In the genomic region with DNA sequence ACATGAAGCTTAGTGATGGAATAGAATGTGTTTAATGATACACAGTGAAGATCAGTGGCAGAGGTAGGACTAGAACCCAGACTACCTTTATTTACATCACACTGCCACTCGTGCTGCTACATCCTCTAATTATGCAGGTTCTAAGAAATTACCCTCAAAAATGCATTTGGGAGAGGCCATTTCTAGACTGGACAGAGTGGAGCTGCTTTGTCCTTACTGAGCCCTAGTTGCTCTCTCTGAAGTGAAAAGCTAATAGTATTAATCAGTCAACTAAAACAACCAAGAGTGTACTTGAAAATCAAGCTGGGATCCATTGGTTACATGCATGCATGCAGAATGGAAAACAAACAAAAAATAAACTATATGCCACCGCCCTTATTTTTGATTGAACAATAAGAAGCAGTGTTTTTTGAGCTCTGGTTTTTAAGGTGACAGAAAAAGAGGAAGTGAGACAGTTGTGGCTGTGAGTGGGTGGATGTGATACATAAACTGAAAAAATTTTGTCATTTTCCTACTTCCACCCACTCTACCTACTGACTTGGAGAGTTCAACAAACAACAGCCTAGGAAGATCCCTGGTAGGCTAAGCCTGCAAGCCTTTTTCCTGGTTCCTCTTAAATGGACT, we compare ENCODE assay signal across 11 cellular contexts. TPM values are rescaled to one million over a fixed set of nuclear protein-coding genes. Genes with fewer than 3 reads are reported as not detected.
DNase-seq lines count a peak whose midpoint lies in the region; ATAC-seq, FAIRE-seq and TF ChIP-seq lines count a peak whose summit lies in the region.
"Had no signal": no experiment of that assay in that cellular context is flagged by ENCODE, and none has a peak within 500 bp of the region (broad histone marks: within the 10 kb centered on the region; RNA-seq: fewer than 3 reads in every experiment).

No MANE protein-coding gene starts in this region.

- no peak overlapping the region for H3K27ac ChIP-seq in CD4-positive, CD25-positive, alpha-beta regulatory T cell (ENCODE audit: insufficient read depth, low read length, poor library complexity, severe bottlenecking)
- H3K27ac ChIP-seq in prostate gland: no peak overlapping the region
- H3K27ac ChIP-seq: upper lobe of left lung had no signal

- H3K36me3 Mint-ChIP-seq in CD4-positive, CD25-positive, alpha-beta regulatory T cell: no peaks in the 10 kb centered on the region
- peaks cover 1% of the 10 kb centered on the region for H3K36me3 Mint-ChIP-seq in activated T-helper 1 cell treated with anti-CD3 and anti-CD28 coated beads, Interleukin-12 subunit alpha, Interleukin-12 subunit beta, Interleukin-2, Interleukin-4 antibody, amounts not matched to agents 30 ng/mL and 10 ng/mL and 1 ng/mL, durations not matched to agents 14 hours and 24 hours and 36 hours (ENCODE audit: low read depth)

- peaks cover 0 to 28% (median 16%) of the 10 kb centered on the region in 4 donors for H3K4me1 Mint-ChIP-seq in CD4-positive, CD25-positive, alpha-beta regulatory T cell
- peaks cover 40% of the 10 kb centered on the region for H3K4me1 Mint-ChIP-seq in activated T-helper 1 cell treated with anti-CD3 and anti-CD28 coated beads, Interleukin-12 subunit alpha, Interleukin-12 subunit beta, Interleukin-2, Interleukin-4 antibody, amounts not matched to agents 30 ng/mL and 10 ng/mL and 1 ng/mL, durations not matched to agents 14 hours and 24 hours and 36 hours (ENCODE audit: low read depth)

- TF ChIP-seq CTCF in prostate gland (IDR thresholded peaks at IDR 0.05): no peak

- H3K27me3 Mint-ChIP-seq in CD4-positive, CD25-positive, alpha-beta regulatory T cell: no peaks in the 10 kb centered on the region
- H3K27me3 Mint-ChIP-seq in activated T-helper 1 cell treated with anti-CD3 and anti-CD28 coated beads, Interleukin-12 subunit alpha, Interleukin-12 subunit beta, Interleukin-2, Interleukin-4 antibody, amounts not matched to agents 30 ng/mL and 10 ng/mL and 1 ng/mL, durations not matched to agents 14 hours and 24 hours and 36 hours (ENCODE audit: insufficient read depth): no peaks in the 10 kb centered on the region

- H3K9me3 Mint-ChIP-seq in CD4-positive, CD25-positive, alpha-beta regulatory T cell: no peaks in the 10 kb centered on the region
- peaks cover 3% of the 10 kb centered on the region for H3K9me3 Mint-ChIP-seq in activated T-helper 1 cell treated with anti-CD3 and anti-CD28 coated beads, Interleukin-12 subunit alpha, Interleukin-12 subunit beta, Interleukin-2, Interleukin-4 antibody, amounts not matched to agents 30 ng/mL and 10 ng/mL and 1 ng/mL, durations not matched to agents 14 hours and 24 hours and 36 hours

- DNase-seq in CD4-positive, CD25-positive, alpha-beta regulatory T cell: peak in 1 of 3 donors; percentile 55
- DNase-seq in activated T-helper 1 cell treated with anti-CD3 and anti-CD28 coated beads, Interleukin-12 subunit alpha, Interleukin-12 subunit beta, Interleukin-2, Interleukin-4 antibody, amounts not matched to agents 30 ng/mL and 10 ng/mL and 1 ng/mL, durations not matched to agents 14 hours and 24 hours and 36 hours (ENCODE audit: low spot score): peak; percentile 14
- DNase-seq in anterior cingulate cortex (lab: John Stamatoyannopoulos, UW) (no peak), urothelium cell line (ENCODE audit: low spot score) (no peak), prostate gland (ENCODE audit: low spot score) (no peak), NCI-H1436 treated with DMSO at 0.1 percent for 48 hours (lab: John Stamatoyannopoulos, UW) (no peak)
- DNase-seq: upper lobe of left lung had no signal

- no peak overlapping the region for H3K4me3 Mint-ChIP-seq in CD4-positive, CD25-positive, alpha-beta regulatory T cell
- H3K4me3 Mint-ChIP-seq in activated T-helper 1 cell treated with anti-CD3 and anti-CD28 coated beads, Interleukin-12 subunit alpha, Interleukin-12 subunit beta, Interleukin-2, Interleukin-4 antibody, amounts not matched to agents 30 ng/mL and 10 ng/mL and 1 ng/mL, durations not matched to agents 14 hours and 24 hours and 36 hours: peak overlapping the region; percentile 69

- FAIRE-seq in urothelium cell line (lab: Jason Lieb, UNC): no peak
- FAIRE-seq: G401.6 had no signal

- peak overlapping the region; percentile 31 for H3K4me3 ChIP-seq in CD4-positive, CD25-positive, alpha-beta regulatory T cell (ENCODE audit: low read depth, low read length)
- H3K4me3 ChIP-seq in prostate gland: no peak overlapping the region
- H3K4me3 ChIP-seq: upper lobe of left lung had no signal

- H3K36me3 ChIP-seq in CD4-positive, CD25-positive, alpha-beta regulatory T cell (ENCODE audit: control insufficient read depth, insufficient read depth, low read length): no peaks in the 10 kb centered on the region
- H3K36me3 ChIP-seq in prostate gland: no peaks in the 10 kb centered on the region
- H3K36me3 ChIP-seq: upper lobe of left lung had no signal

- no peak overlapping the region for H3K27ac Mint-ChIP-seq in CD4-positive, CD25-positive, alpha-beta regulatory T cell
- H3K27ac Mint-ChIP-seq in activated T-helper 1 cell treated with anti-CD3 and anti-CD28 coated beads, Interleukin-12 subunit alpha, Interleukin-12 subunit beta, Interleukin-2, Interleukin-4 antibody, amounts not matched to agents 30 ng/mL and 10 ng/mL and 1 ng/mL, durations not matched to agents 14 hours and 24 hours and 36 hours: peak overlapping the region; percentile 100

- H3K4me1 ChIP-seq in CD4-positive, CD25-positive, alpha-beta regulatory T cell (ENCODE audit: control insufficient read depth, insufficient read depth, low read length, poor library complexity, severe bottlenecking): peaks cover 14% of the 10 kb centered on the region
- no peaks in the 10 kb centered on the region for H3K4me1 ChIP-seq in prostate gland (replicated peaks)
- H3K4me1 ChIP-seq: upper lobe of left lung had no signal

- no peak for TF ChIP-seq POLR2A in prostate gland (IDR thresholded peaks at IDR 0.05)

- whole genome bisulfite sequencing in prostate gland: 78% methylated on average over 2 of the region's 2 CpGs

- H3K27me3 ChIP-seq in CD4-positive, CD25-positive, alpha-beta regulatory T cell (ENCODE audit: control insufficient read depth, insufficient read depth, low read length): no peaks in the 10 kb centered on the region
- no peaks in the 10 kb centered on the region for H3K27me3 ChIP-seq in prostate gland (replicated peaks; ENCODE audit: insufficient read depth)
- H3K27me3 ChIP-seq: upper lobe of left lung had no signal

- no peaks in the 10 kb centered on the region for H3K9me3 ChIP-seq in CD4-positive, CD25-positive, alpha-beta regulatory T cell (ENCODE audit: control insufficient read depth in 2 of 2, low read length in 2 of 2)
- H3K9me3 ChIP-seq in prostate gland: no peaks in the 10 kb centered on the region
- H3K9me3 ChIP-seq: upper lobe of left lung had no signal

- intact Hi-C loops in activated T-helper 1 cell treated with anti-CD3 and anti-CD28 coated beads, Interleukin-12 subunit alpha, Interleukin-12 subunit beta, Interleukin-2, Interleukin-4 antibody, amounts not matched to agents 30 ng/mL and 10 ng/mL and 1 ng/mL, durations not matched to agents 14 hours and 24 hours and 36 hours (cut with micrococcal nuclease): loop anchor here (1.0 to 5.0 kb wide), 9 partner anchors 29 to 512 kb away; a partner anchor contains a TSS
- intact Hi-C loops in prostate gland (cut with DNase I): no loop called here

- no peak for ATAC-seq in CD4-positive, CD25-positive, alpha-beta regulatory T cell (ENCODE audit: low read depth in 2 of 2)
- ATAC-seq in GM19463 (IDR thresholded peaks at IDR 0.05; ENCODE audit: unreplicated experiment): peak; percentile 65
- ATAC-seq in HG03457 (IDR thresholded peaks at IDR 0.05; ENCODE audit: unreplicated experiment): peak; percentile 66

RNA-seq across cellular contexts. Expression of a gene that starts 6.8 kb away (rescaled TPM):
- not detected for total RNA-seq in CD4-positive, CD25-positive, alpha-beta regulatory T cell
- not detected for polyA plus RNA-seq in CD4-positive, CD25-positive, alpha-beta regulatory T cell
- total RNA-seq in activated T-helper 1 cell treated with anti-CD3 and anti-CD28 coated beads, Interleukin-12 subunit alpha, Interleukin-12 subunit beta, Interleukin-2, Interleukin-4 antibody, amounts not matched to agents 30 ng/mL and 10 ng/mL and 1 ng/mL, durations not matched to agents 14 hours and 24 hours and 36 hours: not detected in 2 replicates
- 10 to 100 TPM; 14.5 to 31.5 TPM for total RNA-seq in prostate gland
- total RNA-seq: activated CD8-positive, alpha-beta memory T cell treated with anti-CD3 and anti-CD28 coated beads for 36 hours had no signal

Comparison
In these comparisons a context has a peak if more than half of its experiments do, and no peak if none do; other contexts are left out.
1. ATAC-seq: peak in GM19463 (single experiment) and HG03457 (single experiment); none in CD4-positive, CD25-positive, alpha-beta regulatory T cell (0 of 2).
2. RNA of a gene that starts 6.8 kb away (total RNA-seq): 14.5 to 31.5 TPM in prostate gland; not detected in activated T-helper 1 cell treated with anti-CD3 and anti-CD28 coated beads, Interleukin-12 subunit alpha, Interleukin-12 subunit beta, Interleukin-2, Interleukin-4 antibody, amounts not matched to agents 30 ng/mL and 10 ng/mL and 1 ng/mL, durations not matched to agents 14 hours and 24 hours and 36 hours and not detected in CD4-positive, CD25-positive, alpha-beta regulatory T cell (single experiment); every median in the first group is over 10 times any median in the second.